In the genomic region with DNA sequence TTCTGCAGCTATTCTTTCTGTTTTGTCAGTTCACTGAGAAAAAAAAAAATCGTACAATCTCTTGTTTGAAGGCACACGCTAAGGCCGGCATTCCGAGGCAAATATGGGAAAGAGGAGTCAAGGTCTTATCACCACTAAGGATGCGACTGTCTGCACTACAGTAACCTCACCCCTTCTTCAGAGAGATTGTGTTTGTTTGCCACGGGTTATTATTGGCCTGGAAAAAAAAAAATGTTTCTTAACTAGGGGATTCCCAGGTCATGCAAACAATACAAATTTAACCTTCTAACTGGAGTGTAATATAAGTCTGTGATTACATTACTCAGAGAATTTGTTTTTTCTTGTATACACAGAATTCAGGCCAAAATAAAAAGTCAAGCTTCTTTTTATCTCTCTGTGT, we compare ENCODE assay signal across 20 cellular contexts.
DNase-seq lines count a peak whose midpoint lies in the region; ATAC-seq, FAIRE-seq and TF ChIP-seq lines count a peak whose summit lies in the region.
"Had no signal": no experiment of that assay in that cellular context is flagged by ENCODE, and none has a peak within 500 bp of the region (broad histone marks: within the 10 kb centered on the region; RNA-seq: fewer than 3 reads in every experiment).

No MANE protein-coding gene starts in this region.

- H2AFZ ChIP-seq in SU-DHL-6 (ENCODE audit: low read depth, low read length, severe bottlenecking): no peak overlapping the region

- peaks cover 60% of the 10 kb centered on the region for H3F3A ChIP-seq in SU-DHL-6 (ENCODE audit: insufficient read depth)

- H3K9me3 ChIP-seq in SU-DHL-6 (ENCODE audit: insufficient read depth, low read length): no peaks in the 10 kb centered on the region

- peak overlapping the region; percentile 59 for H3K9ac ChIP-seq in SU-DHL-6 (ENCODE audit: low read length)

- TF ChIP-seq POLR2A in GM12891 (IDR thresholded peaks at IDR 0.05; ENCODE audit: low read depth, low read length): no peak

- no peaks in the 10 kb centered on the region for H3K4me1 Mint-ChIP-seq in natural killer cell treated with Interleukin-12 subunit alpha and Interleukin-12 subunit beta and Interleukin-15 and Interleukin-18, amount 100 ng/mL, for 72 hours (ENCODE audit: low read depth in 2 of 2)
- H3K4me1 Mint-ChIP-seq in activated T-cell treated with anti-CD3 and anti-CD28 coated beads, Interleukin-2, amount 50 U/mL, for 24 hours (ENCODE audit: low read depth): peaks cover 38% of the 10 kb centered on the region
- H3K4me1 Mint-ChIP-seq in effector memory CD8-positive, alpha-beta T cell (ENCODE audit: low read depth in 2 of 2): peaks cover 0 to 1% of the 10 kb centered on the region in 2 donors

- peak overlapping the region; percentile 99 for H3K27ac ChIP-seq in SU-DHL-6 (ENCODE audit: low read depth, low read length)
- H3K27ac ChIP-seq: coronary artery, HL-60 had no signal

- H3K36me3 ChIP-seq in SU-DHL-6 (ENCODE audit: low read length): no peaks in the 10 kb centered on the region
- H3K36me3 ChIP-seq: heart left ventricle, tibial nerve had no signal

- no peak overlapping the region for H3K27ac Mint-ChIP-seq in natural killer cell treated with Interleukin-12 subunit alpha and Interleukin-12 subunit beta and Interleukin-15 and Interleukin-18, amount 100 ng/mL, for 72 hours
- no peak overlapping the region for H3K27ac Mint-ChIP-seq in activated T-cell treated with anti-CD3 and anti-CD28 coated beads, Interleukin-2, amount 50 U/mL, for 24 hours
- no peak overlapping the region for H3K27ac Mint-ChIP-seq in effector memory CD8-positive, alpha-beta T cell
- H3K27ac Mint-ChIP-seq: T-helper 2 cell treated with Interferon-gamma antibody and Interleukin-4, amounts not matched to agents 5 μg/mL and 100 μg/mL, for 36 hours had no signal

- H3K27me3 ChIP-seq in SU-DHL-6 (ENCODE audit: low read length): no peaks in the 10 kb centered on the region
- H3K27me3 ChIP-seq: heart left ventricle, tibial nerve had no signal

- H3K79me2 ChIP-seq in SU-DHL-6 (ENCODE audit: insufficient read depth, low read length): no peaks in the 10 kb centered on the region

- FAIRE-seq in GM12891 (lab: Jason Lieb, UNC): peak; percentile 89

- no peak for TF ChIP-seq CTCF in SU-DHL-6 (IDR thresholded peaks at IDR 0.05; ENCODE audit: insufficient read depth, low read length, poor library complexity, severe bottlenecking)

- H3K4me3 Mint-ChIP-seq in natural killer cell treated with Interleukin-12 subunit alpha and Interleukin-12 subunit beta and Interleukin-15 and Interleukin-18, amount 100 ng/mL, for 72 hours: no peak overlapping the region
- no peak overlapping the region for H3K4me3 Mint-ChIP-seq in activated T-cell treated with anti-CD3 and anti-CD28 coated beads, Interleukin-2, amount 50 U/mL, for 24 hours
- H3K4me3 Mint-ChIP-seq in effector memory CD8-positive, alpha-beta T cell: no peak overlapping the region
- H3K4me3 Mint-ChIP-seq: T-helper 2 cell treated with Interferon-gamma antibody and Interleukin-4, amounts not matched to agents 5 μg/mL and 100 μg/mL, for 36 hours had no signal

- DNase-seq in GM12891 (ENCODE audit: insufficient read length, low spot score) (no peak), HT-29 (ENCODE audit: low spot score) (no peak)
- DNase-seq in natural killer cell treated with Interleukin-12 subunit alpha and Interleukin-12 subunit beta and Interleukin-15 and Interleukin-18, amount 100 ng/mL, for 72 hours (ENCODE audit: low spot score): no peak
- DNase-seq in activated T-cell treated with anti-CD3 and anti-CD28 coated beads, Interleukin-2, amount 50 U/mL, for 24 hours: no peak
- DNase-seq in effector memory CD8-positive, alpha-beta T cell: no peak
- DNase-seq: aorta; DMS 273 treated with DMSO at 0.1 percent for 48 hours; heart left ventricle; Kasumi-1; NCI-H1694 treated with DMSO at 0.1 percent for 48 hours; NCI-H510A treated with DMSO at 0.1 percent for 48 hours; stimulated activated CD4-positive, alpha-beta T cell treated with anti-CD3 and anti-CD28 coated beads, Interleukin-1b, Interleukin-23, amount 100 ng/mL, for 48 hours had no signal

- H3K27me3 Mint-ChIP-seq in natural killer cell treated with Interleukin-12 subunit alpha and Interleukin-12 subunit beta and Interleukin-15 and Interleukin-18, amount 100 ng/mL, for 72 hours: no peaks in the 10 kb centered on the region
- H3K27me3 Mint-ChIP-seq in activated T-cell treated with anti-CD3 and anti-CD28 coated beads, Interleukin-2, amount 50 U/mL, for 24 hours: no peaks in the 10 kb centered on the region
- no peaks in the 10 kb centered on the region for H3K27me3 Mint-ChIP-seq in effector memory CD8-positive, alpha-beta T cell

- ATAC-seq in GM19372 (IDR thresholded peaks at IDR 0.05; ENCODE audit: low read depth, unreplicated experiment) (peak; percentile 29), HG02852 (IDR thresholded peaks at IDR 0.05; ENCODE audit: unreplicated experiment) (peak; percentile 43)
- no peak for ATAC-seq in natural killer cell treated with Interleukin-12 subunit alpha and Interleukin-12 subunit beta and Interleukin-15 and Interleukin-18, amount 100 ng/mL, for 72 hours
- no peak for ATAC-seq in effector memory CD8-positive, alpha-beta T cell (replicated peaks)
- ATAC-seq: esophagus mucosa, heart left ventricle had no signal

- H4K20me1 ChIP-seq in SU-DHL-6 (ENCODE audit: low read depth, low read length): no peaks in the 10 kb centered on the region

- no peaks in the 10 kb centered on the region for H3K9me3 Mint-ChIP-seq in natural killer cell treated with Interleukin-12 subunit alpha and Interleukin-12 subunit beta and Interleukin-15 and Interleukin-18, amount 100 ng/mL, for 72 hours
- no peaks in the 10 kb centered on the region for H3K9me3 Mint-ChIP-seq in activated T-cell treated with anti-CD3 and anti-CD28 coated beads, Interleukin-2, amount 50 U/mL, for 24 hours
- H3K9me3 Mint-ChIP-seq in effector memory CD8-positive, alpha-beta T cell: no peaks in the 10 kb centered on the region
- H3K9me3 Mint-ChIP-seq: T-helper 2 cell treated with Interferon-gamma antibody and Interleukin-4, amounts not matched to agents 5 μg/mL and 100 μg/mL, for 36 hours had no signal

- no peaks in the 10 kb centered on the region for H3K9me2 ChIP-seq in SU-DHL-6 (replicated peaks; ENCODE audit: insufficient read depth, low read length)

- H3K4me3 ChIP-seq in SU-DHL-6 (ENCODE audit: insufficient read depth, low read length, poor library complexity, severe bottlenecking): peak overlapping the region; percentile 43
- H3K4me3 ChIP-seq: coronary artery, heart left ventricle, tibial nerve had no signal

- no peaks in the 10 kb centered on the region for H3K36me3 Mint-ChIP-seq in natural killer cell treated with Interleukin-12 subunit alpha and Interleukin-12 subunit beta and Interleukin-15 and Interleukin-18, amount 100 ng/mL, for 72 hours
- no peaks in the 10 kb centered on the region for H3K36me3 Mint-ChIP-seq in activated T-cell treated with anti-CD3 and anti-CD28 coated beads, Interleukin-2, amount 50 U/mL, for 24 hours (ENCODE audit: low read depth)
- no peaks in the 10 kb centered on the region for H3K36me3 Mint-ChIP-seq in effector memory CD8-positive, alpha-beta T cell (ENCODE audit: insufficient read depth)

- H3K4me2 ChIP-seq in SU-DHL-6 (ENCODE audit: low read depth, low read length, poor library complexity, severe bottlenecking): peak overlapping the region; percentile 99

TF ChIP-seq in GM12891, 5 proteins besides CTCF, POLR2A, EP300 and RAD21:
- TF ChIP-seq POU2F2 (IDR thresholded peaks at IDR 0.05; ENCODE audit: low read depth, low read length): no peak
- TF ChIP-seq TAF1 (IDR thresholded peaks at IDR 0.05; ENCODE audit: low read depth, low read length): no peak
- no peak for TF ChIP-seq PAX5 (IDR thresholded peaks at IDR 0.05; ENCODE audit: insufficient read depth, low read length, severe bottlenecking)
- no peak for TF ChIP-seq SPI1 (IDR thresholded peaks at IDR 0.05; ENCODE audit: low read depth, low read length)
- TF ChIP-seq POLR2AphosphoS5 (IDR thresholded peaks at IDR 0.05; ENCODE audit: low read depth, low read length): no peak

Comparison
In these comparisons a context has a peak if more than half of its experiments do, and no peak if none do; other contexts are left out.
1. ATAC-seq: peak in GM19372 (single experiment) and HG02852 (single experiment); none in natural killer cell treated with Interleukin-12 subunit alpha and Interleukin-12 subunit beta and Interleukin-15 and Interleukin-18, amount 100 ng/mL, for 72 hours (0 of 2) and effector memory CD8-positive, alpha-beta T cell (single experiment).